ENCODE assay signal across 17 cellular contexts in the genomic region with DNA sequence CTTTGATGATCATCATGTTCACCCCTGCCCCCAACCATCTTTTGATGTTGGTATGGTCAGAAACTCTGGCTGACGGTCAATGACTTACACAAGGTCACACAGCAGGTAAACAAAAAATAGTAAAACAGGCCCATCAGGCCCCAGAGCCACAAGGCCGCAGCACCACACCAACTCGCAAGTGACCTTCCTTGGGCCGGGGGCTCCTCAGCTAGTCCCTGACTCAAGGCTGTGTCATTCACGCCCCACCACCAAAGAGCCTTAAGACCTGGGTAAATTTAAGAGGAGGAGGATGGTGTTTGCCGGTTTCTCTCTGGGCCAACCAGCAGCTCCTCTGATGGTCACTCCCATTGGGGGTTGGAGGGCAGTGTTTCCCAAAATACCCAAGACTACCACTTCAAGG.
"Had no signal": no experiment of that assay in that cellular context is flagged by ENCODE, and none has a peak within 500 bp of the region (broad histone marks: within the 10 kb centered on the region; RNA-seq: fewer than 3 reads in every experiment).

No MANE protein-coding gene starts in this region.

- H3K27ac ChIP-seq: ascending aorta, esophagus squamous epithelium, foreskin keratinocyte, prostate gland, upper lobe of left lung had no signal

- H3K4me1 ChIP-seq: ascending aorta, foreskin keratinocyte, prostate gland, upper lobe of left lung had no signal

- DNase-seq: activated CD4-positive, alpha-beta T cell treated with anti-CD3 and anti-CD28 coated beads for 1 hour; activated gamma-delta T cell; activated T-cell treated with anti-CD3 and anti-CD28 coated beads for 4 hours; esophagus squamous epithelium; foreskin keratinocyte; head of caudate nucleus; mammary epithelial cell; occipital lobe; stimulated activated CD4-positive, alpha-beta T cell treated with anti-CD3 and anti-CD28 coated beads, Interleukin-2, amount 100 ng/mL, for 24 hours; stimulated activated naive CD4-positive, alpha-beta T cell treated with Interleukin-2 at 50 U/mL for 16 hours; upper lobe of left lung had no signal

- H3K9me3 ChIP-seq: ascending aorta, esophagus squamous epithelium, prostate gland, upper lobe of left lung had no signal

- H3K27me3 Mint-ChIP-seq: natural killer cell treated with Interleukin-12 subunit alpha and Interleukin-12 subunit beta and Interleukin-15 and Interleukin-18, amount 100 ng/mL, for 72 hours had no signal

- ATAC-seq: foreskin keratinocyte; left lobe of liver; natural killer cell treated with Interleukin-12 subunit alpha and Interleukin-12 subunit beta and Interleukin-15 and Interleukin-18, amount 100 ng/mL, for 72 hours; sciatic nerve had no signal

- H3K36me3 ChIP-seq: prostate gland had no signal

- H3K36me3 Mint-ChIP-seq: natural killer cell treated with Interleukin-12 subunit alpha and Interleukin-12 subunit beta and Interleukin-15 and Interleukin-18, amount 100 ng/mL, for 72 hours had no signal

- H3K4me3 ChIP-seq: ascending aorta, esophagus squamous epithelium, prostate gland, upper lobe of left lung had no signal

- FAIRE-seq: bronchial epithelial cell had no signal

- H3K27me3 ChIP-seq: ascending aorta, esophagus squamous epithelium, foreskin keratinocyte, upper lobe of left lung had no signal

- H3K9me3 Mint-ChIP-seq: natural killer cell treated with Interleukin-12 subunit alpha and Interleukin-12 subunit beta and Interleukin-15 and Interleukin-18, amount 100 ng/mL, for 72 hours had no signal

- H3K4me3 Mint-ChIP-seq: natural killer cell treated with Interleukin-12 subunit alpha and Interleukin-12 subunit beta and Interleukin-15 and Interleukin-18, amount 100 ng/mL, for 72 hours had no signal
